Comparison of ENCODE assay signal across 13 cellular contexts in the genomic region with DNA sequence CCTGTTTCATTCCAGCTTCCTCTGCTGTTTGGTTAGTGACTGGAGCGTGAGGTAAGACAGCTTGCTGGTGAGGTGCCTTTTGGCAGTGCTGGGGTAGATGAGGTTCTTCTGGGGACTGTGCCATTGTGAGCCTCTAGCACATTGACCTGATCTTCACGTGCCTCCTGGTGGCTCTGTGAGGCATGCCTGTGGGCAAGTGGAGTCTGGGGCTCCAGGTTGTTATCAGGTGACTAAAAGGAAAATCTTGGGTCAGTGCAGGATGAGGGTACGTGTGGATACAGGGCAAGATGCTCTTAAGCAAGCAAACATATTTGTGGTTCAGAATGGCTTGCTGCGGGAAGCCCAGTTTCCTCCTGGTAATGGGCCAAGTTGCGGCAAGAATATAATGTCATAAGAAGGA.
A peak's percentile ranks its signal among the peaks of the same experiment; 100 is the strongest.
DNase-seq lines count a peak whose midpoint lies in the region; ATAC-seq and TF ChIP-seq lines count a peak whose summit lies in the region.
"Had no signal": no experiment of that assay in that cellular context is flagged by ENCODE, and none has a peak within 500 bp of the region (broad histone marks: within the 10 kb centered on the region; RNA-seq: fewer than 3 reads in every experiment).

No MANE protein-coding gene starts in this region.

- no peaks in the 10 kb centered on the region for H3K23me2 ChIP-seq in H9 (ENCODE audit: insufficient read length, low read depth, low read length, poor library complexity, severe bottlenecking)

- no peak overlapping the region for H3K4ac ChIP-seq in H9 (ENCODE audit: low read depth, low read length)

- intact Hi-C loops in heart left ventricle (cut with DNase I) (loop anchor here in 3 of 10 donors (5.0 to 10.0 kb wide), 4 partner anchors 44 to 202 kb away; no protein-coding TSS in a partner anchor), tibial artery (cut with DNase I; ENCODE audit: low total_unique reads) (no loop called here)

- no peaks in the 10 kb centered on the region for H3K79me2 ChIP-seq in Karpas-422 (ENCODE audit: low read length)
- no peaks in the 10 kb centered on the region for H3K79me2 ChIP-seq in H9 (ENCODE audit: insufficient read depth, low read length)

- H3K27me3 Mint-ChIP-seq in endodermal cell (ENCODE audit: insufficient read depth) (peaks cover 5% of the 10 kb centered on the region), H9 (ENCODE audit: low read depth) (no peaks in the 10 kb centered on the region; the same call in 1 of the 2 replicates)

- H3T11ph ChIP-seq in H9 (ENCODE audit: low read length), result no peak overlapping the region

- H2BK120ac ChIP-seq in H9 (ENCODE audit: low read depth, low read length, poor library complexity, severe bottlenecking), result no peak overlapping the region

- H3K9me3 ChIP-seq in heart left ventricle (no peaks in the 10 kb centered on the region), right atrium auricular region (no peaks in the 10 kb centered on the region), endodermal cell (ENCODE audit: control insufficient read depth, low read length) (peaks cover 8% of the 10 kb centered on the region), tibial artery (no peaks in the 10 kb centered on the region), Karpas-422 (ENCODE audit: low read length) (no peaks in the 10 kb centered on the region), H9 (ENCODE audit: control insufficient read depth, low read depth, low read length) (no peaks in the 10 kb centered on the region)
- H3K9me3 ChIP-seq: A549, uterus had no signal

- H3K4me3 ChIP-seq in heart left ventricle (no peak overlapping the region), right atrium auricular region (no peak overlapping the region), endodermal cell (ENCODE audit: low read length) (no peak overlapping the region), tibial artery (peak overlapping the region; percentile 27 to 28), Karpas-422 (ENCODE audit: low read length) (no peak overlapping the region)
- H3K4me3 ChIP-seq: A549, uterus had no signal

- WGBS in heart left ventricle, 4 donors, result 44 to 50% (median 47%) methylated on average over 5 of the region's 5 CpGs
- WGBS in endodermal cell (ENCODE audit: insufficient coverage in 1 of 2, insufficient read length in 1 of 2), 2 experiments, result 89 to 90% methylated on average over 3 to 5 of the region's 5 CpGs
- WGBS in H9 (ENCODE audit: extremely low coverage, insufficient read length, low lambda C conversion rate), result no CpG with 5 or more reads among the region's 5 CpGs

- H3K4me3 Mint-ChIP-seq in endodermal cell (no peak overlapping the region), H9 (no peak overlapping the region)

- peak in 1 of 5 donors; percentile 34 for DNase-seq in heart left ventricle
- DNase-seq in right atrium auricular region (ENCODE audit: low spot score), result no peak
- DNase-seq in NOMO-1 treated with dmso at 0.1 percent for 144 hours (lab: John Stamatoyannopoulos, UW; ENCODE audit: unreplicated experiment), result peak; percentile 39
- DNase-seq in endodermal cell, result no peak
- peak in 1 of 2 donors; percentile 71 for DNase-seq in tibial artery
- no peak for DNase-seq in Karpas-422
- no peak for DNase-seq in H9
- DNase-seq in cerebellar cortex (ENCODE audit: low spot score), result no peak
- DNase-seq: activated CD8-positive, alpha-beta memory T cell treated with anti-CD3 and anti-CD28 coated beads, Interleukin-2, amount 50 U/mL, for 4 hours; cortex of kidney; NCI-H2171; uterus had no signal

- H3K4me1 Mint-ChIP-seq in endodermal cell, result peaks cover 2% of the 10 kb centered on the region
- H3K4me1 Mint-ChIP-seq in H9, result peaks cover 3 to 4% of the 10 kb centered on the region in 2 experiments

- no peak overlapping the region for H2AFZ ChIP-seq in Karpas-422 (ENCODE audit: low read length)
- no peak overlapping the region for H2AFZ ChIP-seq in H9 (ENCODE audit: low read length)

- H3K4me1 ChIP-seq in heart left ventricle (peaks cover 0 to 71% (median 11%) of the 10 kb centered on the region in 12 donors), right atrium auricular region (peaks cover 0 to 6% of the 10 kb centered on the region in 2 donors), endodermal cell (ENCODE audit: control insufficient read depth, insufficient read depth, low read length) (no peaks in the 10 kb centered on the region), tibial artery (peaks cover 0 to 84% (median 25%) of the 10 kb centered on the region in 4 donors), Karpas-422 (ENCODE audit: low read length) (no peaks in the 10 kb centered on the region), H9 (ENCODE audit: insufficient read depth, low read length) (no peaks in the 10 kb centered on the region)
- H3K4me1 ChIP-seq: A549, uterus had no signal

- no peak overlapping the region for H3K23ac ChIP-seq in H9 (ENCODE audit: insufficient read length, low read depth, low read length)

- peaks cover 7% of the 10 kb centered on the region for H3K9me3 Mint-ChIP-seq in endodermal cell
- H3K9me3 Mint-ChIP-seq in H9, result peaks cover 0 to 5% of the 10 kb centered on the region in 2 experiments; a peak in 3 of 5 replicates

- no peak overlapping the region for H3K9ac ChIP-seq in endodermal cell (ENCODE audit: extremely low read depth, low read length, poor library complexity, severe bottlenecking)
- no peak overlapping the region for H3K9ac ChIP-seq in Karpas-422 (ENCODE audit: low read length)
- no peak overlapping the region for H3K9ac ChIP-seq in H9 (ENCODE audit: extremely low read depth, insufficient read length, low read length)

- H3K27ac ChIP-seq in heart left ventricle (peak overlapping the region in 7 of 12 donors; percentile 4 to 68 (median 27)), right atrium auricular region (no peak overlapping the region), endodermal cell (ENCODE audit: low read depth, low read length) (no peak overlapping the region), tibial artery (peak overlapping the region; percentile 69 to 73), Karpas-422 (ENCODE audit: low read length) (no peak overlapping the region), H9 (ENCODE audit: insufficient read length, low read depth, low read length) (no peak overlapping the region)
- H3K27ac ChIP-seq: A549, uterus had no signal

- no peaks in the 10 kb centered on the region for H3K36me3 ChIP-seq in heart left ventricle
- H3K36me3 ChIP-seq in right atrium auricular region, result no peaks in the 10 kb centered on the region
- H3K36me3 ChIP-seq in endodermal cell (ENCODE audit: control insufficient read depth, insufficient read depth, low read length), result no peaks in the 10 kb centered on the region
- no peaks in the 10 kb centered on the region for H3K36me3 ChIP-seq in tibial artery
- H3K36me3 ChIP-seq in Karpas-422 (ENCODE audit: insufficient read depth, low read length), result no peaks in the 10 kb centered on the region
- H3K36me3 ChIP-seq: uterus had no signal

- TF ChIP-seq CTCF in heart left ventricle (IDR thresholded peaks at IDR 0.05) (peak in 3 of 12 donors; percentile 11 to 23 (median 12)), right atrium auricular region (IDR thresholded peaks at IDR 0.05) (no peak), endodermal cell (conservative IDR thresholded peaks at IDR 0.05) (peak; percentile 48), tibial artery (IDR thresholded peaks at IDR 0.05) (peak in 1 of 2 experiments; percentile 32), H9 (conservative IDR thresholded peaks at IDR 0.05) (no peak)

- no peak overlapping the region for H4K8ac ChIP-seq in H9 (replicated peaks; ENCODE audit: insufficient read length, low read depth, low read length)

- H4K91ac ChIP-seq in H9 (ENCODE audit: insufficient read length, low read depth, low read length), result no peak overlapping the region

- no peaks in the 10 kb centered on the region for H3K9me2 ChIP-seq in Karpas-422 (replicated peaks; ENCODE audit: insufficient read depth, low read length)

- H3K56ac ChIP-seq in H9 (ENCODE audit: insufficient read length, low read depth, low read length), result no peak overlapping the region

- H3K4me2 ChIP-seq in Karpas-422 (ENCODE audit: low read depth, low read length, poor library complexity, severe bottlenecking) (no peak overlapping the region), H9 (ENCODE audit: insufficient read depth, insufficient read length, low read length) (no peak overlapping the region)
- H3K4me2 ChIP-seq: A549 had no signal

- no peak overlapping the region for H2BK5ac ChIP-seq in H9 (ENCODE audit: insufficient read length, low read length)

- no peak overlapping the region for H3K14ac ChIP-seq in H9 (ENCODE audit: insufficient read depth, low read length)

- H3K27ac Mint-ChIP-seq in endodermal cell, result no peak overlapping the region
- H3K27ac Mint-ChIP-seq in H9, result no peak overlapping the region

- H2BK15ac ChIP-seq in H9 (ENCODE audit: low read depth, low read length), result no peak overlapping the region

- H3K79me1 ChIP-seq in H9 (ENCODE audit: insufficient read depth, low read depth, low read length, poor library complexity, severe bottlenecking), result no peaks in the 10 kb centered on the region

- H3K27me3 ChIP-seq in heart left ventricle, result peaks cover 0 to 2% (median 0%) of the 10 kb centered on the region in 9 donors
- H3K27me3 ChIP-seq in right atrium auricular region, result no peaks in the 10 kb centered on the region
- no peaks in the 10 kb centered on the region for H3K27me3 ChIP-seq in endodermal cell (ENCODE audit: control insufficient read depth, insufficient read depth, low read length, poor library complexity, severe bottlenecking)
- H3K27me3 ChIP-seq in tibial artery, result no peaks in the 10 kb centered on the region
- H3K27me3 ChIP-seq in Karpas-422 (ENCODE audit: low read length), result no peaks in the 10 kb centered on the region
- H3K27me3 ChIP-seq in H9 (ENCODE audit: insufficient read depth, low read length), result no peaks in the 10 kb centered on the region
- H3K27me3 ChIP-seq: uterus had no signal

- H3K36me3 Mint-ChIP-seq in endodermal cell (ENCODE audit: low read depth) (no peaks in the 10 kb centered on the region), H9 (ENCODE audit: insufficient read depth in 1 of 3, low read depth in 3 of 3) (peaks cover 0 to 15% (median 10%) of the 10 kb centered on the region in 3 experiments; a peak in 6 of 7 replicates)

- H3K18ac ChIP-seq in H9 (ENCODE audit: insufficient read length, low read depth, low read length), result no peak overlapping the region

- peak in 3 of 4 donors; percentile 37 to 74 (median 56) for ATAC-seq in heart left ventricle
- ATAC-seq: A549 had no signal

- H4K5ac ChIP-seq in H9 (ENCODE audit: insufficient read length, low read depth, low read length), result no peak overlapping the region

- no peak overlapping the region for H2BK12ac ChIP-seq in H9 (ENCODE audit: insufficient read length, low read depth, low read length)

- H2AK5ac ChIP-seq in H9 (ENCODE audit: insufficient read length, low read length), result no peak overlapping the region

- H2BK20ac ChIP-seq in H9 (ENCODE audit: low read depth, low read length, poor library complexity, severe bottlenecking), result no peak overlapping the region

- no peak for TF ChIP-seq POLR2A in heart left ventricle (IDR thresholded peaks at IDR 0.05)

- H4K20me1 ChIP-seq in Karpas-422 (ENCODE audit: insufficient read depth, low read depth, low read length) (no peaks in the 10 kb centered on the region), H9 (ENCODE audit: control insufficient read depth, insufficient read depth, insufficient read length) (no peaks in the 10 kb centered on the region)

Comparison
In these comparisons a context has a peak if more than half of its experiments do, and no peak if none do; other contexts are left out.
1. H3K27ac ChIP-seq: peak in heart left ventricle (7 of 12) and tibial artery (2 of 2); none in right atrium auricular region (0 of 2), endodermal cell (single experiment), Karpas-422 (single experiment) and H9 (single experiment).
2. H3K4me3 ChIP-seq: peak in tibial artery (2 of 2); none in heart left ventricle (0 of 12), right atrium auricular region (0 of 2), endodermal cell (single experiment) and Karpas-422 (single experiment).